ENCODE assay signal across 1 cellular context in genomic region chr3:49428697-49429100, GRCh38.
TF ChIP-seq lines count a peak whose summit lies in the region.

No MANE protein-coding gene starts in this region.

TF ChIP-seq in IMR-90, 13 proteins besides CTCF, POLR2A, EP300 and RAD21 (continued from another document):
- no peak for TF ChIP-seq USF2 (IDR thresholded peaks at IDR 0.05; ENCODE audit: low read depth, low read length)
- TF ChIP-seq MXI1 (IDR thresholded peaks at IDR 0.05; ENCODE audit: borderline replicate concordance, low read depth, low read length): no peak
- no peak for TF ChIP-seq NFE2L2 (IDR thresholded peaks at IDR 0.05; ENCODE audit: low read depth, low read length)
- TF ChIP-seq CHD1 (IDR thresholded peaks at IDR 0.05; ENCODE audit: low read depth, low read length): no peak
- no peak for TF ChIP-seq ELK1 (IDR thresholded peaks at IDR 0.05; ENCODE audit: borderline replicate concordance, low read depth, low read length)
- TF ChIP-seq BHLHE40 (IDR thresholded peaks at IDR 0.05; ENCODE audit: low read depth, low read length): no peak
- TF ChIP-seq FOS (IDR thresholded peaks at IDR 0.05; ENCODE audit: low read depth, low read length): no peak
- no peak for TF ChIP-seq MAFK (IDR thresholded peaks at IDR 0.05; ENCODE audit: low read depth, low read length)
- no peak for TF ChIP-seq RFX5 (IDR thresholded peaks at IDR 0.05; ENCODE audit: low read depth, low read length)
- TF ChIP-seq RCOR1 (IDR thresholded peaks at IDR 0.05; ENCODE audit: insufficient replicate concordance, low read length): no peak
- no peak for TF ChIP-seq SMC3 (IDR thresholded peaks at IDR 0.05; ENCODE audit: low read depth, low read length)
TF ChIP-seq in IMR-90: peak in this region for 0.
